ENCODE assay signal across 19 cellular contexts in genomic region chr4:31130930-31131329, GRCh38.
DNase-seq lines count a peak whose midpoint lies in the region; ATAC-seq, FAIRE-seq and TF ChIP-seq lines count a peak whose summit lies in the region.
"Had no signal": no experiment of that assay in that cellular context is flagged by ENCODE, and none has a peak within 500 bp of the region (broad histone marks: within the 10 kb centered on the region; RNA-seq: fewer than 3 reads in every experiment).

No MANE protein-coding gene starts in this region.

- no peak overlapping the region for H3K4me2 ChIP-seq in H1 (ENCODE audit: insufficient read depth in 1 of 2, low read depth in 2 of 2, low read length in 2 of 2)
- H3K4me2 ChIP-seq in osteoblast (ENCODE audit: insufficient read depth, low read length), result no peak overlapping the region
- H3K4me2 ChIP-seq: BLaER1 had no signal

- H3K9me3 ChIP-seq in H1 (ENCODE audit: insufficient read depth in 2 of 2, low read depth in 1 of 2, low read length in 1 of 2), result no peaks in the 10 kb centered on the region
- peaks cover 12% of the 10 kb centered on the region for H3K9me3 ChIP-seq in osteoblast (ENCODE audit: low read depth, low read length)
- no peaks in the 10 kb centered on the region for H3K9me3 ChIP-seq in vagina
- H3K9me3 ChIP-seq: BLaER1 had no signal

- H3K4me3 ChIP-seq in H1 (ENCODE audit: extremely low read depth in 1 of 4, insufficient read depth in 2 of 4, low read depth in 3 of 4, low read length in 4 of 4), result no peak overlapping the region
- H3K4me3 ChIP-seq in osteoblast (ENCODE audit: insufficient read depth, low read length), result no peak overlapping the region
- no peak overlapping the region for H3K4me3 ChIP-seq in vagina
- H3K4me3 ChIP-seq: BLaER1 had no signal

- H4K20me1 ChIP-seq in H1 (replicated peaks in 1 of 2; ENCODE audit: control insufficient read depth in 1 of 2, insufficient read depth in 2 of 2, low read length in 2 of 2), result no peaks in the 10 kb centered on the region
- no peaks in the 10 kb centered on the region for H4K20me1 ChIP-seq in osteoblast (ENCODE audit: insufficient read depth, low read length)
- H4K20me1 ChIP-seq: BLaER1 had no signal

- no peak for TF ChIP-seq EP300 in H1 (IDR thresholded peaks at IDR 0.05; ENCODE audit: borderline replicate concordance in 1 of 2, low read depth in 2 of 2, low read length in 2 of 2)

- no peak overlapping the region for H4K8ac ChIP-seq in H1 (ENCODE audit: extremely low read depth, insufficient read depth, low read length)

- H2BK20ac ChIP-seq in H1 (ENCODE audit: low read length), result 0 out of 2 replicates have a peak overlapping the region, but pooled peaks have one; percentile 27

- H3K4me1 ChIP-seq in H1 (replicated peaks in 1 of 4; ENCODE audit: control insufficient read depth in 3 of 4, insufficient read depth in 4 of 4, low read length in 3 of 4), result peaks cover 0 to 4% (median 0%) of the 10 kb centered on the region in 4 experiments; a peak in 2 of 7 replicates
- H3K4me1 ChIP-seq in osteoblast (ENCODE audit: insufficient read depth, low read length), result no peaks in the 10 kb centered on the region
- H3K4me1 ChIP-seq in vagina, result no peaks in the 10 kb centered on the region
- H3K4me1 ChIP-seq: BLaER1 had no signal

- no peak overlapping the region for H2BK15ac ChIP-seq in H1 (ENCODE audit: low read length)

- no peak overlapping the region for H3K18ac ChIP-seq in H1 (ENCODE audit: extremely low read depth, low read length)

- CTCF ChIA-PET in H1 (lab: Charles Lee; ENCODE audit: partially characterized antibody), result interaction anchor here (1.7 kb wide), 1 partner anchor 9 kb away, joined by 3 read pairs; no protein-coding TSS in a partner anchor

- H3K79me2 ChIP-seq in H1 (ENCODE audit: control insufficient read depth in 1 of 2, insufficient read depth in 2 of 2, low read length in 2 of 2) (no peaks in the 10 kb centered on the region), osteoblast (ENCODE audit: insufficient read depth, low read length) (no peaks in the 10 kb centered on the region)

- DNase-seq in NCI-H146 (lab: John Stamatoyannopoulos, UW), result peak; percentile 59
- no peak for DNase-seq in NCI-H146 treated with DMSO at 0.1 percent for 48 hours (lab: John Stamatoyannopoulos, UW; ENCODE audit: unreplicated experiment)
- no peak for DNase-seq in H1 (ENCODE audit: low read depth in 1 of 2, low spot score in 2 of 2)
- peak; percentile 54 for DNase-seq in osteoblast (ENCODE audit: insufficient read length, low spot score, missing footprints)
- DNase-seq in vagina (ENCODE audit: extremely low spot score in 2 of 2), result no peak
- DNase-seq: Calu3; CD4-positive, CD25-positive, alpha-beta regulatory T cell; CD8-positive, alpha-beta T cell; DMS53; DMS79 treated with DMSO at 0.1 percent for 48 hours; GF-D8; H9 had no signal

- no peak overlapping the region for H4K91ac ChIP-seq in H1 (replicated peaks; ENCODE audit: insufficient read length, low read length)

- 78% methylated on average over 3 of the region's 3 CpGs; no CpG with 5 or more reads in 1 of the 2 experiments for WGBS in H1 (ENCODE audit: extremely low coverage in 1 of 2, insufficient coverage in 1 of 2, insufficient read length in 1 of 2, insufficient replicate concordance in 2 of 2, low coverage in 1 of 2, low lambda C conversion rate in 2 of 2, missing lambda C conversion rate in 1 of 2), 2 experiments

- H2BK5ac ChIP-seq in H1 (ENCODE audit: low read depth, low read length), result no peak overlapping the region

- H2AFZ ChIP-seq in H1 (ENCODE audit: low read length) (peak overlapping the region; percentile 77; the same call in 1 of the 2 replicates), osteoblast (ENCODE audit: low read length) (no peak overlapping the region)

- no peak overlapping the region for H2BK12ac ChIP-seq in H1 (ENCODE audit: low read depth, low read length)

- H3K4ac ChIP-seq in H1 (replicated peaks; ENCODE audit: insufficient read length, low read depth, low read length), result no peak overlapping the region

- no peak overlapping the region for H2BK120ac ChIP-seq in H1 (replicated peaks; ENCODE audit: low read depth, low read length)

- TF ChIP-seq CTCF in H1 (IDR thresholded peaks at IDR 0.05; ENCODE audit: control extremely low read depth in 1 of 3, insufficient read depth in 1 of 3, low read depth in 1 of 3, low read length in 3 of 3), result no peak
- no peak for TF ChIP-seq CTCF in osteoblast (IDR thresholded peaks at IDR 0.05; ENCODE audit: extremely low read depth, low read depth, low read length)
- TF ChIP-seq CTCF in vagina (IDR thresholded peaks at IDR 0.05), result no peak

- no peak overlapping the region for H3K9ac ChIP-seq in H1 (replicated peaks in 1 of 4; ENCODE audit: extremely low read depth in 1 of 4, low read depth in 3 of 4, low read length in 3 of 4)
- H3K9ac ChIP-seq: BLaER1 had no signal

- H3K27me3 ChIP-seq in H1 (replicated peaks in 1 of 4; ENCODE audit: control insufficient read depth in 3 of 4, extremely low read depth in 1 of 4, insufficient read depth in 3 of 4, low read length in 3 of 4), result no peaks in the 10 kb centered on the region
- H3K27me3 ChIP-seq in osteoblast (ENCODE audit: insufficient read depth, low read length), result no peaks in the 10 kb centered on the region
- no peaks in the 10 kb centered on the region for H3K27me3 ChIP-seq in vagina
- H3K27me3 ChIP-seq: BLaER1 had no signal

- TF ChIP-seq POLR2A in H1 (IDR thresholded peaks at IDR 0.05; ENCODE audit: control extremely low read depth in 1 of 2, low read depth in 2 of 2, low read length in 2 of 2) (no peak), vagina (IDR thresholded peaks at IDR 0.05) (no peak)

- no peak overlapping the region for H2AK5ac ChIP-seq in H1 (ENCODE audit: low read depth, low read length)

- intact Hi-C loops in vagina (cut with DNase I), result no loop called here

- no peak overlapping the region for H4K5ac ChIP-seq in H1 (ENCODE audit: insufficient read length, low read depth, low read length)

- no peak overlapping the region for H3K56ac ChIP-seq in H1 (replicated peaks; ENCODE audit: insufficient read length, low read depth, low read length)

- H3K23ac ChIP-seq in H1 (ENCODE audit: insufficient read length), result no peak overlapping the region

- no peaks in the 10 kb centered on the region for H3K79me1 ChIP-seq in H1 (ENCODE audit: low read depth, low read length)

- POLR2A ChIA-PET in H1 (lab: Charles Lee; ENCODE audit: partially characterized antibody), result no interaction called here

- H3K27ac ChIP-seq in H1 (ENCODE audit: low read depth, low read length) (no peak overlapping the region), osteoblast (ENCODE audit: low read depth, low read length) (no peak overlapping the region), vagina (no peak overlapping the region)
- H3K27ac ChIP-seq: 22Rv1, BLaER1, C4-2B had no signal

- TF ChIP-seq RAD21 in H1 (IDR thresholded peaks at IDR 0.05 in 1 of 2, conservative IDR thresholded peaks at IDR 0.05 in 1 of 2; ENCODE audit: low read depth in 2 of 2, low read length in 2 of 2), result no peak

- no peak overlapping the region for H3K14ac ChIP-seq in H1 (ENCODE audit: insufficient read length)

- no peaks in the 10 kb centered on the region for H3K23me2 ChIP-seq in H1 (ENCODE audit: low read depth, low read length)

- no peaks in the 10 kb centered on the region for H3K36me3 ChIP-seq in H1 (ENCODE audit: control insufficient read depth in 2 of 4, insufficient read depth in 4 of 4, low read length in 3 of 4)
- H3K36me3 ChIP-seq in osteoblast (ENCODE audit: insufficient read depth, low read length), result no peaks in the 10 kb centered on the region
- H3K36me3 ChIP-seq in vagina, result no peaks in the 10 kb centered on the region
- H3K36me3 ChIP-seq: BLaER1 had no signal

- no peak for ATAC-seq in GM18498 (IDR thresholded peaks at IDR 0.05; ENCODE audit: unreplicated experiment)
- ATAC-seq: CD8-positive, alpha-beta T cell; HCT116 had no signal

- FAIRE-seq in H1 (lab: Jason Lieb, UNC), result no peak
- FAIRE-seq: A204.1, GM12891 had no signal

TF ChIP-seq in H1, 55 proteins besides CTCF, POLR2A, EP300 and RAD21:
- TF ChIP-seq RFX5 (IDR thresholded peaks at IDR 0.05; ENCODE audit: borderline replicate concordance, low read depth, low read length) (no peak), JUN (IDR thresholded peaks at IDR 0.05; ENCODE audit: low read depth, low read length) (no peak), TCF12 (IDR thresholded peaks at IDR 0.05; ENCODE audit: low read depth, low read length) (no peak), CBX5 (IDR thresholded peaks at IDR 0.05; ENCODE audit: low read depth, low read length) (no peak), HDAC2 (IDR thresholded peaks at IDR 0.05; ENCODE audit: borderline replicate concordance in 1 of 2, low read depth in 2 of 2, low read length in 2 of 2) (no peak), SP1 (IDR thresholded peaks at IDR 0.05; ENCODE audit: low read depth, low read length) (no peak), POU5F1 (IDR thresholded peaks at IDR 0.05; ENCODE audit: low read depth, low read length) (no peak), EGR1 (IDR thresholded peaks at IDR 0.05; ENCODE audit: borderline replicate concordance, low read depth, low read length) (no peak), TAF1 (IDR thresholded peaks at IDR 0.05; ENCODE audit: low read depth, low read length) (no peak), PHF8 (conservative IDR thresholded peaks at IDR 0.05; ENCODE audit: low read depth, low read length) (no peak), TAF7 (optimal IDR thresholded peaks at IDR 0.05; ENCODE audit: borderline replicate concordance, low read depth, low read length) (no peak), ATF3 (IDR thresholded peaks at IDR 0.05; ENCODE audit: insufficient read depth, low read depth, low read length) (no peak)

Comparison
In these comparisons a context has a peak if more than half of its experiments do, and no peak if none do; other contexts are left out.
1. DNase-seq: peak in NCI-H146 (single experiment) and osteoblast (single experiment); none in NCI-H146 treated with DMSO at 0.1 percent for 48 hours (single experiment), H1 (0 of 2) and vagina (0 of 2).